Comparison of ENCODE assay signal across 8 cellular contexts in genomic region chr1:25549273-25550154, GRCh38. TPM values are rescaled to one million over a fixed set of nuclear protein-coding genes. Genes with fewer than 3 reads are reported as not detected.
DNase-seq lines count a peak whose midpoint lies in the region; ATAC-seq and TF ChIP-seq lines count a peak whose summit lies in the region.

No MANE protein-coding gene starts in this region.

- TF ChIP-seq CTCF in GM06990 (IDR thresholded peaks at IDR 0.05; ENCODE audit: insufficient read depth, low read length, poor library complexity, severe bottlenecking) (no peak), upper lobe of left lung (IDR thresholded peaks at IDR 0.05) (no peak)

- no peak for TF ChIP-seq EP300 in upper lobe of left lung (IDR thresholded peaks at IDR 0.05)

- H3K27ac ChIP-seq in KOPT-K1 (ENCODE audit: low read depth, low read length, poor library complexity, severe bottlenecking) (peak overlapping the region; percentile 45), upper lobe of left lung (peak overlapping the region; percentile 45 to 84 (median 78))

- peaks cover 24 to 35% of the 10 kb centered on the region in 2 donors for H3K4me1 Mint-ChIP-seq in natural killer cell treated with Interleukin-12 subunit alpha and Interleukin-12 subunit beta and Interleukin-15 and Interleukin-18, amount 100 ng/mL, for 72 hours (ENCODE audit: low read depth in 2 of 2)

- no peaks in the 10 kb centered on the region for H3K36me3 Mint-ChIP-seq in natural killer cell treated with Interleukin-12 subunit alpha and Interleukin-12 subunit beta and Interleukin-15 and Interleukin-18, amount 100 ng/mL, for 72 hours

- ATAC-seq in GM21786 (IDR thresholded peaks at IDR 0.05; ENCODE audit: unreplicated experiment) (peak; percentile 94), upper lobe of left lung (ENCODE audit: low FRiP score in 2 of 2) (peak; percentile 58 to 72)
- ATAC-seq in activated CD4-positive, CD25-positive, alpha-beta regulatory T cell treated with anti-CD3 and anti-CD28 coated beads, Interleukin-2, amount 50 U/mL, for 24 hours: peak; percentile 98
- peak; percentile 87 for ATAC-seq in natural killer cell treated with Interleukin-12 subunit alpha and Interleukin-12 subunit beta and Interleukin-15 and Interleukin-18, amount 100 ng/mL, for 72 hours

- TF ChIP-seq POLR2A in upper lobe of left lung (IDR thresholded peaks at IDR 0.05): no peak

- peaks cover 58 to 91% (median 69%) of the 10 kb centered on the region in 4 donors for H3K4me1 ChIP-seq in upper lobe of left lung

- no peaks in the 10 kb centered on the region for H3K36me3 ChIP-seq in GM06990 (ENCODE audit: control insufficient read depth, insufficient read depth, low read length)
- no peaks in the 10 kb centered on the region for H3K36me3 ChIP-seq in KOPT-K1 (ENCODE audit: insufficient read depth, low read length)
- H3K36me3 ChIP-seq in upper lobe of left lung: no peaks in the 10 kb centered on the region

- H3K27me3 Mint-ChIP-seq in natural killer cell treated with Interleukin-12 subunit alpha and Interleukin-12 subunit beta and Interleukin-15 and Interleukin-18, amount 100 ng/mL, for 72 hours: no peaks in the 10 kb centered on the region

- H3K27me3 ChIP-seq in GM06990 (replicated peaks; ENCODE audit: control insufficient read depth, insufficient read depth, low read length): no peaks in the 10 kb centered on the region
- no peaks in the 10 kb centered on the region for H3K27me3 ChIP-seq in upper lobe of left lung

- no peaks in the 10 kb centered on the region for H3K9me3 ChIP-seq in KOPT-K1 (ENCODE audit: insufficient read depth, low read length, poor library complexity, severe bottlenecking)
- no peaks in the 10 kb centered on the region for H3K9me3 ChIP-seq in upper lobe of left lung

- peak overlapping the region; percentile 58 to 60 for H3K27ac Mint-ChIP-seq in natural killer cell treated with Interleukin-12 subunit alpha and Interleukin-12 subunit beta and Interleukin-15 and Interleukin-18, amount 100 ng/mL, for 72 hours

- H3K9me3 Mint-ChIP-seq in natural killer cell treated with Interleukin-12 subunit alpha and Interleukin-12 subunit beta and Interleukin-15 and Interleukin-18, amount 100 ng/mL, for 72 hours: no peaks in the 10 kb centered on the region

- 44 to 55% methylated on average over 9 to 18 of the region's 19 CpGs for WGBS in upper lobe of left lung, 2 donors

- H3K4me3 Mint-ChIP-seq in natural killer cell treated with Interleukin-12 subunit alpha and Interleukin-12 subunit beta and Interleukin-15 and Interleukin-18, amount 100 ng/mL, for 72 hours: peak overlapping the region; percentile 40

- H3K4me3 ChIP-seq in GM06990 (replicated peaks; ENCODE audit: low read depth, low read length) (peak overlapping the region; percentile 46), upper lobe of left lung (no peak overlapping the region)

- peak; percentile 95 for DNase-seq in GM06990 (ENCODE audit: extremely low read depth, insufficient read length)
- DNase-seq in cerebellum (ENCODE audit: low spot score): peak; percentile 60
- DNase-seq in natural killer cell treated with Interleukin-12 subunit alpha and Interleukin-12 subunit beta and Interleukin-15 and Interleukin-18, amount 100 ng/mL, for 72 hours (ENCODE audit: low spot score): peak; percentile 70
- peak; percentile 74 to 83 for DNase-seq in upper lobe of left lung
- no peak for DNase-seq in NCI-H774 (lab: John Stamatoyannopoulos, UW)

RNA-seq across cellular contexts. Expression of gene LDLRAP1, which starts 6.1 kb away (rescaled TPM):
- total RNA-seq in cerebellum (3.1 TPM), upper lobe of left lung (10 to 100 TPM; 16.7 to 36.1 (median 30.5) TPM)
- 1 to 10 TPM; 2.4 to 4.1 TPM for total RNA-seq in natural killer cell treated with Interleukin-12 subunit alpha and Interleukin-12 subunit beta and Interleukin-15 and Interleukin-18, amount 100 ng/mL, for 72 hours
